In genomic region chr3:124217542-124217941, GRCh38 we compare ENCODE assay signal across 1 cellular context.
A peak's percentile ranks its signal among the peaks of the same experiment; 100 is the strongest.
TF ChIP-seq lines count a peak whose summit lies in the region.

No MANE protein-coding gene starts in this region.

TF ChIP-seq in HepG2, 621 proteins besides CTCF, POLR2A, EP300 and RAD21 (continued from another document and continues in another):
- TF ChIP-seq ZNF816 (CRISPR knock-in tag; IDR thresholded peaks at IDR 0.05; ENCODE audit: borderline replicate concordance) (peak; percentile 84; the same call in 1 of the 2 replicates), ETS1 (CRISPR knock-in tag; IDR thresholded peaks at IDR 0.05) (peak; percentile 76; the same call in 1 of the 2 replicates), ZNF20 (CRISPR knock-in tag; IDR thresholded peaks at IDR 0.05) (no peak), ELF4 (CRISPR knock-in tag; IDR thresholded peaks at IDR 0.05; ENCODE audit: borderline replicate concordance) (no peak), ZBTB43 (CRISPR knock-in tag; conservative IDR thresholded peaks at IDR 0.05) (peak; percentile 88), HIVEP1 (CRISPR knock-in tag; IDR thresholded peaks at IDR 0.05) (no peak), NCOA1 (CRISPR knock-in tag; IDR thresholded peaks at IDR 0.05) (no peak), MAFG (CRISPR knock-in tag; IDR thresholded peaks at IDR 0.05) (no peak), GABPB1 (CRISPR knock-in tag; IDR thresholded peaks at IDR 0.05) (peak; percentile 17; the same call in 1 of the 2 replicates), AFF4 (CRISPR knock-in tag; IDR thresholded peaks at IDR 0.05) (no peak), CENPT (CRISPR knock-in tag; IDR thresholded peaks at IDR 0.05; ENCODE audit: low read depth) (no peak), PRDM4 (CRISPR knock-in tag; IDR thresholded peaks at IDR 0.05; ENCODE audit: borderline replicate concordance) (no peak), RFXAP (CRISPR knock-in tag; IDR thresholded peaks at IDR 0.05; ENCODE audit: borderline replicate concordance) (peak; percentile 84), SNAI1 (CRISPR knock-in tag; IDR thresholded peaks at IDR 0.05; ENCODE audit: borderline replicate concordance) (no peak), HOXA7 (CRISPR knock-in tag; IDR thresholded peaks at IDR 0.05) (no peak), ZNF768 (CRISPR knock-in tag; IDR thresholded peaks at IDR 0.05) (no peak), NFYB (CRISPR knock-in tag; IDR thresholded peaks at IDR 0.05) (no peak), PBX3 (CRISPR knock-in tag; IDR thresholded peaks at IDR 0.05; ENCODE audit: borderline replicate concordance) (peak; percentile 78; the same call in 1 of the 2 replicates), BRCA1 (CRISPR knock-in tag; IDR thresholded peaks at IDR 0.05) (peak; percentile 97), JDP2 (CRISPR knock-in tag; IDR thresholded peaks at IDR 0.05; ENCODE audit: borderline replicate concordance) (no peak), SALL1 (CRISPR knock-in tag; IDR thresholded peaks at IDR 0.05) (peak; percentile 94), ZNF784 (CRISPR knock-in tag; IDR thresholded peaks at IDR 0.05; ENCODE audit: borderline replicate concordance) (0 out of 2 replicates have a peak, but pooled peaks have one; percentile 49), ZNF574 (CRISPR knock-in tag; IDR thresholded peaks at IDR 0.05) (peak; percentile 74), MLLT10 (CRISPR knock-in tag; IDR thresholded peaks at IDR 0.05) (no peak), HNRNPLL (IDR thresholded peaks at IDR 0.05; ENCODE audit: low read depth, low read length, poor library complexity, severe bottlenecking) (no peak), ZNF333 (CRISPR knock-in tag; IDR thresholded peaks at IDR 0.05; ENCODE audit: borderline replicate concordance) (no peak), KLF16 (CRISPR knock-in tag; IDR thresholded peaks at IDR 0.05) (peak in 1 of 2 experiments; percentile 97; a peak in 2 of 4 replicates), IKZF4 (CRISPR knock-in tag; IDR thresholded peaks at IDR 0.05; ENCODE audit: borderline replicate concordance, low read depth, not compliant biosample characterization) (peak; percentile 44), ZSCAN12 (CRISPR knock-in tag; IDR thresholded peaks at IDR 0.05) (peak; percentile 92), ZNF414 (CRISPR knock-in tag; IDR thresholded peaks at IDR 0.05) (no peak), ARNTL (CRISPR knock-in tag; IDR thresholded peaks at IDR 0.05) (peak; percentile 62; the same call in 1 of the 2 replicates), KDM4B (CRISPR knock-in tag; IDR thresholded peaks at IDR 0.05) (peak; percentile 80), SMAD3 (CRISPR knock-in tag; IDR thresholded peaks at IDR 0.05) (peak; percentile 96), U2AF1 (optimal IDR thresholded peaks at IDR 0.05; ENCODE audit: low read depth, low read length) (no peak), GMEB2 (CRISPR knock-in tag; IDR thresholded peaks at IDR 0.05; ENCODE audit: low read depth) (no peak), GTF2F1 (IDR thresholded peaks at IDR 0.05; ENCODE audit: low read length) (no peak), HMGXB4 (CRISPR knock-in tag; IDR thresholded peaks at IDR 0.05; ENCODE audit: borderline replicate concordance in 1 of 2, low read depth in 1 of 2) (peak in 1 of 2 experiments; percentile 57; a peak in 1 of 4 replicates), ATF1 (CRISPR knock-in tag; IDR thresholded peaks at IDR 0.05) (peak; percentile 83), EHMT2 (IDR thresholded peaks at IDR 0.05; ENCODE audit: borderline replicate concordance, low read depth, low read length) (peak; percentile 97), ZNF761 (CRISPR knock-in tag; conservative IDR thresholded peaks at IDR 0.05) (no peak), HOXA5 (CRISPR knock-in tag; IDR thresholded peaks at IDR 0.05) (peak; percentile 94), REL (CRISPR knock-in tag; conservative IDR thresholded peaks at IDR 0.05) (no peak), RFX5 (IDR thresholded peaks at IDR 0.05; ENCODE audit: low read depth, low read length) (no peak), KLF13 (CRISPR knock-in tag; IDR thresholded peaks at IDR 0.05) (no peak), CBFB (CRISPR knock-in tag; IDR thresholded peaks at IDR 0.05) (no peak), MIXL1 (CRISPR knock-in tag; IDR thresholded peaks at IDR 0.05) (peak; percentile 81; the same call in 1 of the 2 replicates), SPEN (CRISPR knock-in tag; IDR thresholded peaks at IDR 0.05; ENCODE audit: low read depth) (peak; percentile 61; the same call in 1 of the 2 replicates), BATF2 (CRISPR knock-in tag; IDR thresholded peaks at IDR 0.05) (no peak)
